In genomic region chr2:84486436-84487115, GRCh38 we compare ENCODE assay signal across 12 cellular contexts. TPM values are rescaled to one million over a fixed set of nuclear protein-coding genes. Genes with fewer than 3 reads are reported as not detected.
DNase-seq lines count a peak whose midpoint lies in the region; ATAC-seq and TF ChIP-seq lines count a peak whose summit lies in the region.
"Had no signal": no experiment of that assay in that cellular context is flagged by ENCODE, and none has a peak within 500 bp of the region (broad histone marks: within the 10 kb centered on the region; RNA-seq: fewer than 3 reads in every experiment).

No MANE protein-coding gene starts in this region.

- no peaks in the 10 kb centered on the region for H3K27me3 ChIP-seq in upper lobe of right lung
- H3K27me3 ChIP-seq: foreskin keratinocyte had no signal

- no peaks in the 10 kb centered on the region for H3K9me3 ChIP-seq in upper lobe of right lung
- H3K9me3 ChIP-seq: SK-N-SH had no signal

- intact Hi-C loops in upper lobe of right lung (cut with DNase I): no loop called here

- peak; percentile 45 for DNase-seq in NCI-H2227 (lab: John Stamatoyannopoulos, UW; ENCODE audit: unreplicated experiment)
- DNase-seq in NCI-H2227 treated with DMSO at 0.1 percent for 48 hours (lab: John Stamatoyannopoulos, UW): no peak
- DNase-seq in SW480 (ENCODE audit: low spot score): peak; percentile 42
- DNase-seq in kidney glomerular epithelial cell (lab: John Stamatoyannopoulos, UW): peak; percentile 91
- no peak for DNase-seq in upper lobe of right lung
- no peak for DNase-seq in SIG-M5 treated with dmso at 0.1 percent for 504 hours (lab: John Stamatoyannopoulos, UW; ENCODE audit: unreplicated experiment)
- DNase-seq: activated CD4-positive, alpha-beta T cell treated with anti-CD3 and anti-CD28 coated beads, Interleukin-2, amount 50 U/mL, for 48 hours; foreskin keratinocyte; NCI-H146; SK-N-SH had no signal

- H3K4me1 ChIP-seq in upper lobe of right lung: peaks cover 9% of the 10 kb centered on the region
- H3K4me1 ChIP-seq: foreskin keratinocyte had no signal

- H3K4me3 ChIP-seq in upper lobe of right lung: no peak overlapping the region

- no peak for TF ChIP-seq CTCF in upper lobe of right lung (IDR thresholded peaks at IDR 0.05)

- H3K27ac ChIP-seq in upper lobe of right lung: no peak overlapping the region
- H3K27ac ChIP-seq: foreskin keratinocyte had no signal

- peak; percentile 76 for ATAC-seq in upper lobe of right lung
- ATAC-seq in HG03571 (IDR thresholded peaks at IDR 0.05; ENCODE audit: unreplicated experiment): no peak
- ATAC-seq in GM19395 (IDR thresholded peaks at IDR 0.05; ENCODE audit: unreplicated experiment): no peak
- ATAC-seq: foreskin keratinocyte had no signal

- H3K36me3 ChIP-seq in upper lobe of right lung: no peaks in the 10 kb centered on the region

RNA-seq across cellular contexts. Expression of gene SUCLG1, which starts 27.5 kb away (rescaled TPM):
- 52.7 TPM for total RNA-seq in upper lobe of right lung

RNA-seq across cellular contexts. Expression of gene DNAH6, which starts 29.7 kb away (rescaled TPM):
- total RNA-seq in upper lobe of right lung: 1.1 TPM

Comparison
In these comparisons a context has a peak if more than half of its experiments do, and no peak if none do; other contexts are left out.
1. DNase-seq: peak in NCI-H2227 (single experiment), SW480 (single experiment) and kidney glomerular epithelial cell (single experiment); none in NCI-H2227 treated with DMSO at 0.1 percent for 48 hours (single experiment), upper lobe of right lung (single experiment) and SIG-M5 treated with dmso at 0.1 percent for 504 hours (single experiment).